ENCODE assay signal across 23 cellular contexts in the genomic region with DNA sequence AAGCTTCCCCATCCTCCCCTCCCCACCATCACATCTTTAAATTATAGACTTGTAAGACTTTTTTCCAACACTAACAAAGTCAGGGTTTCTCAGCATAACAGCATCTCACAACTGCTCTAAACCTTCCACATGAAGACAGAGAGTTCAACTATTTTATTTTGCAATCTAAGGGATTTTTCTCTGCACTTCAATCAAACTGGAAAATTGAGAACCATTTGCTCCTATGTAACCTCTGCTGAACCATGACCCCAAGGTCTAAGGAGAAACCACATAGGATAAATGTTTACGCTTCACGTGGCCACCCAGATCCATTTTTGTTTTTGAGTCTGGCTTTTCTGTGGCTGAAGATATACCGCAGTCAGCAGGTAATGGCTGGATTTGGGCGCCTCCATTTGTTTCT.
"Had no signal": no experiment of that assay in that cellular context is flagged by ENCODE, and none has a peak within 500 bp of the region (broad histone marks: within the 10 kb centered on the region; RNA-seq: fewer than 3 reads in every experiment).

No MANE protein-coding gene starts in this region.

- H3K9me3 ChIP-seq: esophagus squamous epithelium, right lobe of liver had no signal

- H3K27ac ChIP-seq: brain microvascular endothelial cell had no signal

- ATAC-seq: activated CD8-positive, alpha-beta T cell treated with anti-CD3 and anti-CD28 coated beads, Interleukin-2, amount 10 ng/mL, durations not matched to agents 7 days and 5 days; activated naive CD8-positive, alpha-beta T cell treated with anti-CD3 and anti-CD28 coated beads, Interleukin-2, amount 50 U/mL, for 24 hours; left colon; stimulated activated naive CD8-positive, alpha-beta T cell treated with anti-CD3 and anti-CD28 coated beads, Interleukin-15, amount 100 ng/mL, for 72 hours had no signal

- FAIRE-seq: small intestine, urothelium cell line had no signal

- H3K4me3 ChIP-seq: coronary artery, esophagus squamous epithelium, lung, right lobe of liver had no signal

- H3K27me3 ChIP-seq: brain microvascular endothelial cell, esophagus squamous epithelium, right lobe of liver had no signal

- DNase-seq: activated CD4-positive, alpha-beta T cell treated with anti-CD3 and anti-CD28 coated beads, Interleukin-2, amount 10 ng/mL, durations not matched to agents 24 days and 14 days; activated CD8-positive, alpha-beta T cell treated with anti-CD3 and anti-CD28 coated beads, Interleukin-2, amount 10 ng/mL, durations not matched to agents 7 days and 5 days; activated naive CD4-positive, alpha-beta T cell treated with anti-CD3 and anti-CD28 coated beads, Interleukin-2, amount 10 ng/mL, durations not matched to agents 7 days and 5 days; activated naive CD8-positive, alpha-beta T cell treated with anti-CD3 and anti-CD28 coated beads, Interleukin-2, amount 50 U/mL, for 24 hours; activated T-cell treated with anti-CD3 and anti-CD28 coated beads, Interleukin-2, amount 50 U/mL, for 24 hours; aorta; brain microvascular endothelial cell; central memory CD4-positive, alpha-beta T cell; effector CD8-positive, alpha-beta T cell; esophagus squamous epithelium; foreskin fibroblast; hippocampal formation; left colon; midbrain; nephron progenitor cell; small intestine; stimulated activated CD4-positive, alpha-beta T cell treated with anti-CD3 and anti-CD28 coated beads, Interleukin-4, amount 100 ng/mL, for 1 hour; stimulated activated naive CD8-positive, alpha-beta T cell treated with anti-CD3 and anti-CD28 coated beads, Interleukin-15, amount 100 ng/mL, for 72 hours; T1000 had no signal
